Comparison of ENCODE assay signal across 1 cellular context in genomic region chr17:20868662-20869007, GRCh38.
A peak's percentile ranks its signal among the peaks of the same experiment; 100 is the strongest.
TF ChIP-seq lines count a peak whose summit lies in the region.

No MANE protein-coding gene starts in this region.

TF ChIP-seq in K562, 482 proteins besides CTCF, POLR2A, EP300 and RAD21 (continued from another document):
- TF ChIP-seq, protein P1, sequence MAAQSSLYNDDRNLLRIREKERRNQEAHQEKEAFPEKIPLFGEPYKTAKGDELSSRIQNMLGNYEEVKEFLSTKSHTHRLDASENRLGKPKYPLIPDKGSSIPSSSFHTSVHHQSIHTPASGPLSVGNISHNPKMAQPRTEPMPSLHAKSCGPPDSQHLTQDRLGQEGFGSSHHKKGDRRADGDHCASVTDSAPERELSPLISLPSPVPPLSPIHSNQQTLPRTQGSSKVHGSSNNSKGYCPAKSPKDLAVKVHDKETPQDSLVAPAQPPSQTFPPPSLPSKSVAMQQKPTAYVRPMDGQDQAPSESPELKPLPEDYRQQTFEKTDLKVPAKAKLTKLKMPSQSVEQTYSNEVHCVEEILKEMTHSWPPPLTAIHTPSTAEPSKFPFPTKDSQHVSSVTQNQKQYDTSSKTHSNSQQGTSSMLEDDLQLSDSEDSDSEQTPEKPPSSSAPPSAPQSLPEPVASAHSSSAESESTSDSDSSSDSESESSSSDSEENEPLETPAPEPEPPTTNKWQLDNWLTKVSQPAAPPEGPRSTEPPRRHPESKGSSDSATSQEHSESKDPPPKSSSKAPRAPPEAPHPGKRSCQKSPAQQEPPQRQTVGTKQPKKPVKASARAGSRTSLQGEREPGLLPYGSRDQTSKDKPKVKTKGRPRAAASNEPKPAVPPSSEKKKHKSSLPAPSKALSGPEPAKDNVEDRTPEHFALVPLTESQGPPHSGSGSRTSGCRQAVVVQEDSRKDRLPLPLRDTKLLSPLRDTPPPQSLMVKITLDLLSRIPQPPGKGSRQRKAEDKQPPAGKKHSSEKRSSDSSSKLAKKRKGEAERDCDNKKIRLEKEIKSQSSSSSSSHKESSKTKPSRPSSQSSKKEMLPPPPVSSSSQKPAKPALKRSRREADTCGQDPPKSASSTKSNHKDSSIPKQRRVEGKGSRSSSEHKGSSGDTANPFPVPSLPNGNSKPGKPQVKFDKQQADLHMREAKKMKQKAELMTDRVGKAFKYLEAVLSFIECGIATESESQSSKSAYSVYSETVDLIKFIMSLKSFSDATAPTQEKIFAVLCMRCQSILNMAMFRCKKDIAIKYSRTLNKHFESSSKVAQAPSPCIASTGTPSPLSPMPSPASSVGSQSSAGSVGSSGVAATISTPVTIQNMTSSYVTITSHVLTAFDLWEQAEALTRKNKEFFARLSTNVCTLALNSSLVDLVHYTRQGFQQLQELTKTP (IDR thresholded peaks at IDR 0.05; ENCODE audit: low read depth in 1 of 2, partially characterized antibody in 2 of 2): peak in 1 of 2 experiments; percentile 29
- TF ChIP-seq HDAC1 (IDR thresholded peaks at IDR 0.05): peak in 1 of 2 experiments; percentile 47; a peak in 2 of 4 replicates
- TF ChIP-seq POLR2B (IDR thresholded peaks at IDR 0.05; ENCODE audit: low read depth, partially characterized antibody): peak; percentile 31
- peak; percentile 95 to 96 for TF ChIP-seq MLLT1 (IDR thresholded peaks at IDR 0.05)
- TF ChIP-seq, protein P2, sequence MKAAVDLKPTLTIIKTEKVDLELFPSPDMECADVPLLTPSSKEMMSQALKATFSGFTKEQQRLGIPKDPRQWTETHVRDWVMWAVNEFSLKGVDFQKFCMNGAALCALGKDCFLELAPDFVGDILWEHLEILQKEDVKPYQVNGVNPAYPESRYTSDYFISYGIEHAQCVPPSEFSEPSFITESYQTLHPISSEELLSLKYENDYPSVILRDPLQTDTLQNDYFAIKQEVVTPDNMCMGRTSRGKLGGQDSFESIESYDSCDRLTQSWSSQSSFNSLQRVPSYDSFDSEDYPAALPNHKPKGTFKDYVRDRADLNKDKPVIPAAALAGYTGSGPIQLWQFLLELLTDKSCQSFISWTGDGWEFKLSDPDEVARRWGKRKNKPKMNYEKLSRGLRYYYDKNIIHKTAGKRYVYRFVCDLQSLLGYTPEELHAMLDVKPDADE (conservative IDR thresholded peaks at IDR 0.05; ENCODE audit: control insufficient read depth, low read depth, low read length): 0 out of 2 replicates have a peak, but pooled peaks have one; percentile 45
- TF ChIP-seq POLR2H (tag; IDR thresholded peaks at IDR 0.05; ENCODE audit: low read depth): 0 out of 2 replicates have a peak, but pooled peaks have one; percentile 15
- TF ChIP-seq, protein P3, sequence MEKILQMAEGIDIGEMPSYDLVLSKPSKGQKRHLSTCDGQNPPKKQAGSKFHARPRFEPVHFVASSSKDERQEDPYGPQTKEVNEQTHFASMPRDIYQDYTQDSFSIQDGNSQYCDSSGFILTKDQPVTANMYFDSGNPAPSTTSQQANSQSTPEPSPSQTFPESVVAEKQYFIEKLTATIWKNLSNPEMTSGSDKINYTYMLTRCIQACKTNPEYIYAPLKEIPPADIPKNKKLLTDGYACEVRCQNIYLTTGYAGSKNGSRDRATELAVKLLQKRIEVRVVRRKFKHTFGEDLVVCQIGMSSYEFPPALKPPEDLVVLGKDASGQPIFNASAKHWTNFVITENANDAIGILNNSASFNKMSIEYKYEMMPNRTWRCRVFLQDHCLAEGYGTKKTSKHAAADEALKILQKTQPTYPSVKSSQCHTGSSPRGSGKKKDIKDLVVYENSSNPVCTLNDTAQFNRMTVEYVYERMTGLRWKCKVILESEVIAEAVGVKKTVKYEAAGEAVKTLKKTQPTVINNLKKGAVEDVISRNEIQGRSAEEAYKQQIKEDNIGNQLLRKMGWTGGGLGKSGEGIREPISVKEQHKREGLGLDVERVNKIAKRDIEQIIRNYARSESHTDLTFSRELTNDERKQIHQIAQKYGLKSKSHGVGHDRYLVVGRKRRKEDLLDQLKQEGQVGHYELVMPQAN (IDR thresholded peaks at IDR 0.05; ENCODE audit: borderline replicate concordance): 0 out of 2 replicates have a peak, but pooled peaks have one; percentile 43
- TF ChIP-seq THRB (CRISPR knock-in tag; conservative IDR thresholded peaks at IDR 0.05): 0 out of 2 replicates have a peak, but pooled peaks have one; percentile 29
- TF ChIP-seq OTX1 (CRISPR knock-in tag; IDR thresholded peaks at IDR 0.05): peak; percentile 62; the same call in 1 of the 2 replicates
- 0 out of 2 replicates have a peak, but pooled peaks have one; percentile 16 for TF ChIP-seq NFIC (IDR thresholded peaks at IDR 0.05)
- TF ChIP-seq SUPT5H (IDR thresholded peaks at IDR 0.05): peak; percentile 47
TF ChIP-seq in K562: peak in this region for 12; not testable (repeated sequence) for 470.
